8 cellular contexts compared by ENCODE assay signal in genomic region chr6:33390767-33391277, GRCh38. TPM values are rescaled to one million over a fixed set of nuclear protein-coding genes. Genes with fewer than 3 reads are reported as not detected.
DNase-seq lines count a peak whose midpoint lies in the region; ATAC-seq, FAIRE-seq and TF ChIP-seq lines count a peak whose summit lies in the region.

No MANE protein-coding gene starts in this region.

- peak overlapping the region; percentile 23 to 30 for H3K4me3 ChIP-seq in kidney (ENCODE audit: low read length in 2 of 2)
- peak overlapping the region; percentile 51 to 65 for H3K4me3 ChIP-seq in testis

- H3K4me1 ChIP-seq in kidney (ENCODE audit: control insufficient read depth in 1 of 2, insufficient read depth in 1 of 2, low read depth in 1 of 2, low read length in 2 of 2) (peaks cover 10 to 12% of the 10 kb centered on the region in 2 donors), testis (peaks cover 7% of the 10 kb centered on the region)

- peak overlapping the region; percentile 94 for H3K27ac Mint-ChIP-seq in activated CD4-positive, alpha-beta T cell treated with anti-CD3 and anti-CD28 coated beads, Interleukin-2, amount 10 ng/mL, durations not matched to agents 7 days and 5 days
- H3K27ac Mint-ChIP-seq in activated naive CD8-positive, alpha-beta T cell, result peak overlapping the region; percentile 95

- ATAC-seq in HG02588 (IDR thresholded peaks at IDR 0.05; ENCODE audit: unreplicated experiment), result no peak

- no peak for TF ChIP-seq CTCF in kidney (IDR thresholded peaks at IDR 0.05; ENCODE audit: borderline replicate concordance, extremely low read depth, insufficient read depth)
- TF ChIP-seq CTCF in testis (IDR thresholded peaks at IDR 0.05), result no peak

- WGBS in testis, 2 donors, result 56 to 63% methylated on average over 9 of the region's 9 CpGs

- H3K9me3 Mint-ChIP-seq in activated CD4-positive, alpha-beta T cell treated with anti-CD3 and anti-CD28 coated beads, Interleukin-2, amount 10 ng/mL, durations not matched to agents 7 days and 5 days, result no peaks in the 10 kb centered on the region
- H3K9me3 Mint-ChIP-seq in activated naive CD8-positive, alpha-beta T cell (ENCODE audit: low read depth), result no peaks in the 10 kb centered on the region

- no peak for FAIRE-seq in kidney (lab: Jason Lieb, UNC)

- intact Hi-C loops in kidney (cut with DNase I), result no loop called here
- intact Hi-C loops in testis (cut with DNase I; ENCODE audit: low total_unique reads), result no loop called here

- peaks cover 39% of the 10 kb centered on the region for H3K4me1 Mint-ChIP-seq in activated CD4-positive, alpha-beta T cell treated with anti-CD3 and anti-CD28 coated beads, Interleukin-2, amount 10 ng/mL, durations not matched to agents 7 days and 5 days
- peaks cover 16% of the 10 kb centered on the region for H3K4me1 Mint-ChIP-seq in activated naive CD8-positive, alpha-beta T cell (ENCODE audit: low read depth)

- H3K27me3 ChIP-seq in testis, result no peaks in the 10 kb centered on the region

- H3K27me3 Mint-ChIP-seq in activated CD4-positive, alpha-beta T cell treated with anti-CD3 and anti-CD28 coated beads, Interleukin-2, amount 10 ng/mL, durations not matched to agents 7 days and 5 days, result no peaks in the 10 kb centered on the region
- no peaks in the 10 kb centered on the region for H3K27me3 Mint-ChIP-seq in activated naive CD8-positive, alpha-beta T cell

- peaks cover 31% of the 10 kb centered on the region for H3K36me3 Mint-ChIP-seq in activated CD4-positive, alpha-beta T cell treated with anti-CD3 and anti-CD28 coated beads, Interleukin-2, amount 10 ng/mL, durations not matched to agents 7 days and 5 days (ENCODE audit: low read depth)
- no peaks in the 10 kb centered on the region for H3K36me3 Mint-ChIP-seq in activated naive CD8-positive, alpha-beta T cell

- no peaks in the 10 kb centered on the region for H3K36me3 ChIP-seq in kidney (ENCODE audit: control insufficient read depth in 1 of 2, insufficient read depth in 2 of 2, low read length in 2 of 2)
- no peaks in the 10 kb centered on the region for H3K36me3 ChIP-seq in testis (ENCODE audit: low read depth, missing control alignments)

- peak overlapping the region; percentile 81 to 97 for H3K27ac ChIP-seq in kidney (ENCODE audit: low read depth in 2 of 2, low read length in 2 of 2)
- H3K27ac ChIP-seq in testis, result peak overlapping the region; percentile 89 to 96

- POLR2A ChIA-PET in activated CD4-positive, alpha-beta T cell treated with anti-CD3 and anti-CD28 coated beads, Interleukin-2, amount 10 ng/mL, durations not matched to agents 7 days and 5 days (lab: Charles Lee), result interaction anchor here (0.7 kb wide), 1 partner anchor 126 kb away, joined by 3 read pairs; no protein-coding TSS in a partner anchor

- H3K4me3 Mint-ChIP-seq in activated CD4-positive, alpha-beta T cell treated with anti-CD3 and anti-CD28 coated beads, Interleukin-2, amount 10 ng/mL, durations not matched to agents 7 days and 5 days, result peak overlapping the region; percentile 95
- H3K4me3 Mint-ChIP-seq in activated naive CD8-positive, alpha-beta T cell, result peak overlapping the region; percentile 85

- H3K9me3 ChIP-seq in kidney (ENCODE audit: control insufficient read depth in 1 of 2, low read length in 2 of 2) (no peaks in the 10 kb centered on the region), testis (no peaks in the 10 kb centered on the region)

- TF ChIP-seq POLR2A in testis (IDR thresholded peaks at IDR 0.05), result no peak

- DNase-seq in activated CD4-positive, alpha-beta T cell treated with anti-CD3 and anti-CD28 coated beads, Interleukin-2, amount 10 ng/mL, durations not matched to agents 7 days and 5 days, result no peak
- no peak for DNase-seq in activated CD4-positive, alpha-beta T cell treated with anti-CD3 and anti-CD28 coated beads, Interleukin-2, amount 50 U/mL, for 48 hours
- DNase-seq in kidney (no peak), testis (no peak), COLO829 (ENCODE audit: low spot score) (no peak), amygdala (lab: John Stamatoyannopoulos, UW) (no peak)

- CTCF ChIA-PET in activated CD4-positive, alpha-beta T cell treated with anti-CD3 and anti-CD28 coated beads, Interleukin-2, amount 10 ng/mL, durations not matched to agents 7 days and 5 days (lab: Charles Lee), result interaction anchor here (0.5 to 1.3 kb wide), 17 partner anchors 10 to 112 kb away, joined by 3 to 8 read pairs (median 3); partner anchors contain the start of gene CUTA

- peak overlapping the region; percentile 14 to 43 for H3K9ac ChIP-seq in kidney (ENCODE audit: low read length in 2 of 2)

RNA-seq across cellular contexts. Expression of gene KIFC1, which starts 0.8 kb away (rescaled TPM):
- total RNA-seq in activated CD4-positive, alpha-beta T cell treated with anti-CD3 and anti-CD28 coated beads, Interleukin-2, amount 10 ng/mL, durations not matched to agents 7 days and 5 days, result 100 to 1,000 TPM; 157 to 167 TPM
- total RNA-seq in kidney (2.3 TPM), testis (10 to 100 TPM; 19.8 to 22.5 TPM)
- polyA plus RNA-seq in kidney (ENCODE audit: insufficient read depth, low read depth, low replicate concordance) (not detected), testis (ENCODE audit: insufficient read depth, low read depth, low replicate concordance) (20.2 TPM)

RNA-seq across cellular contexts. Expression of gene PHF1, which starts 20.0 kb away (rescaled TPM):
- total RNA-seq in activated CD4-positive, alpha-beta T cell treated with anti-CD3 and anti-CD28 coated beads, Interleukin-2, amount 10 ng/mL, durations not matched to agents 7 days and 5 days, result 10 to 100 TPM; 34.2 to 37.7 TPM
- total RNA-seq in kidney (63.8 TPM), testis (100 to 1,000 TPM; 184 to 218 TPM)
- polyA plus RNA-seq in kidney (ENCODE audit: insufficient read depth, low read depth, low replicate concordance) (87.6 TPM), testis (ENCODE audit: insufficient read depth, low read depth, low replicate concordance) (216 TPM)

RNA-seq across cellular contexts. Expression of gene CUTA, which starts 27.1 kb away (rescaled TPM):
- 100 to 1,000 TPM; 191 to 207 TPM for total RNA-seq in activated CD4-positive, alpha-beta T cell treated with anti-CD3 and anti-CD28 coated beads, Interleukin-2, amount 10 ng/mL, durations not matched to agents 7 days and 5 days
- total RNA-seq in kidney (163 TPM), testis (100 to 1,000 TPM; 139 to 146 TPM)
- polyA plus RNA-seq in kidney (ENCODE audit: insufficient read depth, low read depth, low replicate concordance) (433 TPM), testis (ENCODE audit: insufficient read depth, low read depth, low replicate concordance) (132 TPM)

RNA-seq across cellular contexts. Expression of gene SYNGAP1, which starts 29.0 kb away (rescaled TPM):
- 10 to 100 TPM; 42.9 to 44.9 TPM for total RNA-seq in activated CD4-positive, alpha-beta T cell treated with anti-CD3 and anti-CD28 coated beads, Interleukin-2, amount 10 ng/mL, durations not matched to agents 7 days and 5 days
- total RNA-seq in kidney, result 17.8 TPM
- polyA plus RNA-seq in kidney (ENCODE audit: insufficient read depth, low read depth, low replicate concordance), result 2.7 TPM
- 10 to 100 TPM; 29.4 to 43.9 TPM for total RNA-seq in testis
- 31.5 TPM for polyA plus RNA-seq in testis (ENCODE audit: insufficient read depth, low read depth, low replicate concordance)

Comparison
In these comparisons a context has a peak if more than half of its experiments do, and no peak if none do; other contexts are left out.
1. RNA of gene KIFC1, which starts 0.8 kb away (total RNA-seq): 157 to 167 TPM in activated CD4-positive, alpha-beta T cell treated with anti-CD3 and anti-CD28 coated beads, Interleukin-2, amount 10 ng/mL, durations not matched to agents 7 days and 5 days; 19.8 to 22.5 TPM in testis and 2.3 TPM in kidney (single experiment); every median in the first group is over 4 times any median in the second.